Comparison of ENCODE assay signal across 24 cellular contexts in the genomic region with DNA sequence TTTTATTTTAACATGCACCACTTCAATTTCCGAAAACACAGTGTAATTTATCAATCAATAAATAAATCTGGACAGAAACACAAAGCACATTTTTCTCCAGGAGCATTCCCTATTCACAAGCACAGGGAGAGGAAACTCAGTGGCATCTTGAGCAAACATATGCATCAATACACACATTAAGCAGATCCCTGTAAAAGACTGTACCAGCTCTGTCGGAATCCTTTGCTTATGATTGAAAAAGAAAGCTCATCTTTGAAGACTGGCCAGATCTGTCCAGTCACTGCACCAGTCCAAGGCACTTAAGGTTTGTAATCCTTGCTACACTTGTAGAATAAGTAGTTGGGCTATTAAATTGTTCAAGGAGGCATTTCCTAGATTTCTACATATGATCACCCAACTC.
"Had no signal": no experiment of that assay in that cellular context is flagged by ENCODE, and none has a peak within 500 bp of the region (broad histone marks: within the 10 kb centered on the region; RNA-seq: fewer than 3 reads in every experiment).

No MANE protein-coding gene starts in this region.

- H3K36me3 ChIP-seq: esophagus squamous epithelium, heart right ventricle, left lung, neutrophil, right lobe of liver, suprapubic skin, transverse colon, upper lobe of right lung, uterus had no signal

- H3K9me3 ChIP-seq: esophagus squamous epithelium, heart right ventricle, mucosa of descending colon, neutrophil, right lobe of liver, suprapubic skin, transverse colon, upper lobe of right lung, uterus had no signal

- H3K27me3 ChIP-seq: esophagus squamous epithelium, left lung, neutrophil, right lobe of liver, suprapubic skin, transverse colon, upper lobe of right lung, uterus had no signal

- DNase-seq: dermis blood vessel endothelial cell; effector memory CD4-positive, alpha-beta T cell; esophagus squamous epithelium; foreskin melanocyte; glutamatergic neuron; heart right ventricle; hippocampal formation; left cardiac atrium; left lung; mesenchymal stem cell; mucosa of descending colon; naive B cell; right lobe of liver; small intestine; stimulated activated CD4-positive, alpha-beta T cell treated with anti-CD3 and anti-CD28 coated beads, Interleukin-1b, Interleukin-23, amount 100 ng/mL, for 48 hours; stimulated activated CD4-positive, alpha-beta T cell treated with anti-CD3 and anti-CD28 coated beads, Interleukin-4, amount 100 ng/mL, for 1 hour; stimulated activated CD8-positive, alpha-beta memory T cell treated with anti-CD3 and anti-CD28 coated beads, Interleukin-4, amount 100 ng/mL, for 48 hours; stimulated activated naive CD4-positive, alpha-beta T cell; stimulated activated naive CD8-positive, alpha-beta T cell treated with anti-CD3 and anti-CD28 coated beads, Interleukin-15, amount 100 ng/mL, for 72 hours; transverse colon; upper lobe of right lung; uterus had no signal

- H3K4me3 ChIP-seq: esophagus squamous epithelium, heart right ventricle, left lung, mucosa of descending colon, right lobe of liver, suprapubic skin, transverse colon, upper lobe of right lung, uterus had no signal
